Comparison of ENCODE assay signal across 1 cellular context in genomic region chr7:33764752-33765451, GRCh38.
A peak's percentile ranks its signal among the peaks of the same experiment; 100 is the strongest.
TF ChIP-seq lines count a peak whose summit lies in the region.

No MANE protein-coding gene starts in this region.

TF ChIP-seq in IMR-90, 13 proteins besides CTCF, POLR2A, EP300 and RAD21:
- TF ChIP-seq ELK1 (IDR thresholded peaks at IDR 0.05; ENCODE audit: borderline replicate concordance, low read depth, low read length) (no peak), MAZ (IDR thresholded peaks at IDR 0.05; ENCODE audit: borderline replicate concordance, low read depth, low read length) (no peak), MAFK (IDR thresholded peaks at IDR 0.05; ENCODE audit: low read depth, low read length) (0 out of 2 replicates have a peak, but pooled peaks have one; percentile 12), CHD1 (IDR thresholded peaks at IDR 0.05; ENCODE audit: low read depth, low read length) (no peak), RCOR1 (IDR thresholded peaks at IDR 0.05; ENCODE audit: insufficient replicate concordance, low read length) (no peak), RFX5 (IDR thresholded peaks at IDR 0.05; ENCODE audit: low read depth, low read length) (no peak), MXI1 (IDR thresholded peaks at IDR 0.05; ENCODE audit: borderline replicate concordance, low read depth, low read length) (0 out of 2 replicates have a peak, but pooled peaks have one; percentile 9), USF2 (IDR thresholded peaks at IDR 0.05; ENCODE audit: low read depth, low read length) (peak; percentile 56; the same call in 1 of the 2 replicates), NFE2L2 (IDR thresholded peaks at IDR 0.05; ENCODE audit: low read depth, low read length) (no peak), FOS (IDR thresholded peaks at IDR 0.05; ENCODE audit: low read depth, low read length) (no peak; the same call in 1 of the 2 replicates), BHLHE40 (IDR thresholded peaks at IDR 0.05; ENCODE audit: low read depth, low read length) (peak; percentile 24; the same call in 1 of the 2 replicates), SMC3 (IDR thresholded peaks at IDR 0.05; ENCODE audit: low read depth, low read length) (no peak), CEBPB (IDR thresholded peaks at IDR 0.05; ENCODE audit: low read depth, low read length) (peak; percentile 94)
